In the genomic region with DNA sequence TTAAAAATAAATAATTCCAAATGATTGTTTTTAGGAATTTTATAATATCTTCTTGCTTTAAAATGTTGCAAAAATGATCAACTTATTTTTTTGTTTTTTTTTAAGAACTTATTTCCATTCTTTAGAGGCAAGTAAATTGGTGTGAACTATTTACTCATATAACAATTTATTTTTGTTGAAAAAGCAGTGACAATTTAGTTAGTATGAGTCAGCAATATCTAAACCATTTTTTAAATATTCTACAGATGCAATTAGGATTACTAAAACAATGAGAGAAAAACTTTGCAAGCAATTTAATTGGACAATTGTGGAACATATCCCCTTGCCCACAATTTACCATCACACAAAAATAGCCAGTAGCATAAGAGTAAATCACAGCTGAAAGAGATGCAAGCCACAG, we compare ENCODE assay signal across 28 cellular contexts.
"Had no signal": no experiment of that assay in that cellular context is flagged by ENCODE, and none has a peak within 500 bp of the region (broad histone marks: within the 10 kb centered on the region; RNA-seq: fewer than 3 reads in every experiment).

No MANE protein-coding gene starts in this region.

- H2AFZ ChIP-seq: neural progenitor cell, parathyroid adenoma had no signal

- H3K4me1 ChIP-seq: neural progenitor cell, parathyroid adenoma, psoas muscle, spleen, suprapubic skin, testis, transverse colon, upper lobe of right lung, uterus had no signal

- H3K9me3 ChIP-seq: ovary, psoas muscle, testis, tibial artery, upper lobe of right lung, uterus had no signal

- H3K36me3 ChIP-seq: neural progenitor cell, ovary, spleen, suprapubic skin, tibial artery, transverse colon, upper lobe of right lung, uterus had no signal

- H3K4me2 ChIP-seq: neural progenitor cell, smooth muscle cell had no signal

- H3K9ac ChIP-seq: neural progenitor cell, parathyroid adenoma had no signal

- DNase-seq: natural killer cell; occipital lobe; ovary; posterior cingulate gyrus; psoas muscle; right cardiac atrium; spleen; stimulated activated CD4-positive, alpha-beta T cell treated with anti-CD3 and anti-CD28 coated beads, Interleukin-12 subunit alpha, Interleukin-12 subunit beta, amount 100 ng/mL, for 4 hours; stimulated activated CD4-positive, alpha-beta T cell treated with anti-CD3 and anti-CD28 coated beads, Interleukin-1b, Interleukin-23, amount 100 ng/mL, for 48 hours; stimulated activated CD4-positive, alpha-beta T cell treated with anti-CD3 and anti-CD28 coated beads, Interleukin-4, amount 100 ng/mL, for 1 hour; stimulated activated CD4-positive, alpha-beta T cell treated with anti-CD3 and anti-CD28 coated beads, Interleukin-4, amount 100 ng/mL, for 4 hours; stimulated activated CD8-positive, alpha-beta memory T cell treated with anti-CD3 and anti-CD28 coated beads, Interleukin-4, amount 100 ng/mL, for 48 hours; stimulated activated naive CD4-positive, alpha-beta T cell; stimulated activated naive CD8-positive, alpha-beta T cell treated with anti-CD3 and anti-CD28 coated beads, Interleukin-15, amount 100 ng/mL, for 72 hours; stimulated activated naive CD8-positive, alpha-beta T cell treated with anti-CD3 and anti-CD28 coated beads, Interleukin-15, Interleukin-2, amounts not matched to agents 100 U/mL and 50 U/mL, for 24 hours; substantia nigra; testis; tibial artery; transverse colon; upper lobe of right lung; uterus had no signal

- H3K27me3 ChIP-seq: neural progenitor cell, ovary, spleen, suprapubic skin, testis, tibial artery, transverse colon, upper lobe of right lung, uterus had no signal

- H3K4me3 ChIP-seq: neural progenitor cell, ovary, psoas muscle, skin epidermis, smooth muscle cell, spleen, suprapubic skin, testis, tibial artery, transverse colon, upper lobe of right lung, uterus had no signal

- H3K27ac ChIP-seq: neural progenitor cell, ovary, parathyroid adenoma, psoas muscle, skin epidermis, spleen, suprapubic skin, testis, tibial artery, transverse colon, upper lobe of right lung, uterus had no signal

- ATAC-seq: natural killer cell; psoas muscle; right cardiac atrium; sciatic nerve; stimulated activated memory B cell treated with anti-CD40 and anti-IgM and Interleukin-4, amounts not matched to agents 10 μg/mL and 1 μg/mL and 100 μg/mL, for 72 hours; stimulated activated naive CD8-positive, alpha-beta T cell treated with anti-CD3 and anti-CD28 coated beads, Interleukin-15, amount 100 ng/mL, for 72 hours; stimulated activated naive CD8-positive, alpha-beta T cell treated with anti-CD3 and anti-CD28 coated beads, Interleukin-15, Interleukin-2, amounts not matched to agents 100 U/mL and 50 U/mL, for 24 hours; upper lobe of right lung had no signal
